19 cellular contexts compared by ENCODE assay signal in genomic region chr12:122533841-122534240, GRCh38.
"Had no signal": no experiment of that assay in that cellular context is flagged by ENCODE, and none has a peak within 500 bp of the region (broad histone marks: within the 10 kb centered on the region; RNA-seq: fewer than 3 reads in every experiment).

No MANE protein-coding gene starts in this region.

- H3K27me3 ChIP-seq: breast epithelium, neural progenitor cell, stomach, upper lobe of right lung had no signal

- H3K4me3 Mint-ChIP-seq: activated naive CD4-positive, alpha-beta T cell treated with anti-CD3 and anti-CD28 coated beads, Interleukin-2, amount 10 ng/mL, durations not matched to agents 7 days and 5 days; activated naive CD8-positive, alpha-beta T cell treated with anti-CD3 and anti-CD28 coated beads, Interleukin-2, amount 50 U/mL, for 24 hours; activated T-cell treated with anti-CD3 and anti-CD28 coated beads, Interleukin-2, amount 50 U/mL, for 4 hours; immature natural killer cell; memory B cell; naive B cell; neural progenitor cell; T-helper 1 cell treated with Interleukin-12 subunit alpha and Interleukin-12 subunit beta and Interleukin-4 antibody, amounts not matched to agents 30 μg/mL and 1 μg/mL, for 36 hours had no signal

- DNase-seq: activated CD4-positive, alpha-beta T cell treated with anti-CD3 and anti-CD28 coated beads, Interleukin-2, amount 50 U/mL, for 1 hour; activated CD8-positive, alpha-beta memory T cell treated with anti-CD3 and anti-CD28 coated beads, Interleukin-2, amount 50 U/mL, for 4 hours; activated effector memory CD4-positive, alpha-beta T cell treated with Interleukin-2 at 50 U/mL for 16 hours; activated naive CD4-positive, alpha-beta T cell treated with anti-CD3 and anti-CD28 coated beads, Interleukin-2, amount 10 ng/mL, durations not matched to agents 7 days and 5 days; activated naive CD8-positive, alpha-beta T cell treated with anti-CD3 and anti-CD28 coated beads, Interleukin-2, amount 50 U/mL, for 24 hours; activated T-cell treated with anti-CD3 and anti-CD28 coated beads, Interleukin-2, amount 50 U/mL, for 4 hours; aorta; dermis blood vessel endothelial cell; effector memory CD4-positive, alpha-beta T cell; immature natural killer cell; mucosa of descending colon; naive B cell; stomach; upper lobe of right lung had no signal

- H3K9me3 Mint-ChIP-seq: activated naive CD4-positive, alpha-beta T cell treated with anti-CD3 and anti-CD28 coated beads, Interleukin-2, amount 10 ng/mL, durations not matched to agents 7 days and 5 days; activated naive CD8-positive, alpha-beta T cell treated with anti-CD3 and anti-CD28 coated beads, Interleukin-2, amount 50 U/mL, for 24 hours; activated T-cell treated with anti-CD3 and anti-CD28 coated beads, Interleukin-2, amount 50 U/mL, for 4 hours; immature natural killer cell; memory B cell; naive B cell; neural progenitor cell; T-helper 1 cell treated with Interleukin-12 subunit alpha and Interleukin-12 subunit beta and Interleukin-4 antibody, amounts not matched to agents 30 μg/mL and 1 μg/mL, for 36 hours had no signal

- H3K4me2 ChIP-seq: neural progenitor cell had no signal

- H2AFZ ChIP-seq: neural progenitor cell had no signal

- H3K9me3 ChIP-seq: breast epithelium, mucosa of descending colon, stomach, upper lobe of right lung had no signal

- H3K4me1 ChIP-seq: breast epithelium, neural progenitor cell, stomach, upper lobe of right lung had no signal

- H3K27ac Mint-ChIP-seq: activated naive CD4-positive, alpha-beta T cell treated with anti-CD3 and anti-CD28 coated beads, Interleukin-2, amount 10 ng/mL, durations not matched to agents 7 days and 5 days; activated naive CD8-positive, alpha-beta T cell treated with anti-CD3 and anti-CD28 coated beads, Interleukin-2, amount 50 U/mL, for 24 hours; immature natural killer cell; memory B cell; neural progenitor cell; progenitor cell of endocrine pancreas; T-helper 1 cell treated with Interleukin-12 subunit alpha and Interleukin-12 subunit beta and Interleukin-4 antibody, amounts not matched to agents 30 μg/mL and 1 μg/mL, for 36 hours had no signal

- H3K27ac ChIP-seq: breast epithelium, neural progenitor cell, stomach, upper lobe of right lung had no signal

- H3K27me3 Mint-ChIP-seq: activated naive CD4-positive, alpha-beta T cell treated with anti-CD3 and anti-CD28 coated beads, Interleukin-2, amount 10 ng/mL, durations not matched to agents 7 days and 5 days; activated naive CD8-positive, alpha-beta T cell treated with anti-CD3 and anti-CD28 coated beads, Interleukin-2, amount 50 U/mL, for 24 hours; memory B cell; naive B cell; progenitor cell of endocrine pancreas had no signal

- H3K4me3 ChIP-seq: breast epithelium, mucosa of descending colon, neural progenitor cell, stomach, upper lobe of right lung had no signal

- H3K9ac ChIP-seq: neural progenitor cell had no signal

- H3K4me1 Mint-ChIP-seq: immature natural killer cell, memory B cell, naive B cell had no signal

- H3K36me3 ChIP-seq: breast epithelium had no signal
